8 cellular contexts compared by ENCODE assay signal in the genomic region with DNA sequence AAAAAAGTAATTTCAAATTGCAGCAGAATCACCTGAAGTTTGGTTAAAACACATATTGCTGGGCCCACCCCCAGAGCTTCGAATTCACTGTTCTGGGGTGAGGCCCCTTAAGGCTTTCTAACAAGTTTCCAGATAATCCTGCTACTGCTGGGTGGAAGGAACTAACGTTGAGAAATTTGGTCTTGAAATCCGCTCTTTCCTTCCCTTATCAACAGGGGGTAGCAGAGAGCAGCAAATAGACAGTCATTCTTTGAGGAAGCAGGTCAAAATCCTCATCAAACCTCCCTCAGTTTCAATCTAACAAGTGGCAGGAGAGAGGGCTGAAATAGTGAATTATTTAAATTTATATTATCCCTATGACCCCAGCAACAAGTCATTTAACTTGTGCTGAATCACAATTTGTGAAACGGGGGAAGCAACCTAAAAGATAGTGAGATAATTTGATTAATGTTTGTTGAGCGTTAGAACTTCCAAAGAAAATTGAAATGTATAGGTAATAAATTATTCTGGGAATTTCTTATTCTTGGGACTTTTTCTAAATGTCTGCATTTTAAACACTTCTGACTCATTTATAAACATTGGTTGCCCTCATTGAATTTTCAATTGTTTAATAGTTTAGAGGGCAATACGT. TPM values are rescaled to one million over a fixed set of nuclear protein-coding genes. Genes with fewer than 3 reads are reported as not detected.
A peak's percentile ranks its signal among the peaks of the same experiment; 100 is the strongest.
DNase-seq lines count a peak whose midpoint lies in the region; ATAC-seq, FAIRE-seq and TF ChIP-seq lines count a peak whose summit lies in the region.

No MANE protein-coding gene starts in this region.

- H3K4me1 ChIP-seq in fibroblast of lung (ENCODE audit: control insufficient read depth, extremely low read depth, insufficient read depth, low read length) (no peaks in the 10 kb centered on the region), neural progenitor cell (no peaks in the 10 kb centered on the region), aorta (ENCODE audit: control insufficient read depth in 1 of 2, insufficient read depth in 2 of 2, low read length in 2 of 2) (no peaks in the 10 kb centered on the region)

- no peak overlapping the region for H3K27ac Mint-ChIP-seq in T-helper 2 cell treated with Interferon-gamma antibody and Interleukin-4, amounts not matched to agents 5 μg/mL and 100 μg/mL, for 36 hours
- no peak overlapping the region for H3K27ac Mint-ChIP-seq in neural progenitor cell

- FAIRE-seq in D721Med (lab: Jason Lieb, UNC): no peak

- H3K79me2 ChIP-seq in fibroblast of lung (ENCODE audit: control insufficient read depth, insufficient read depth, low read length): no peaks in the 10 kb centered on the region
- no peaks in the 10 kb centered on the region for H3K79me2 ChIP-seq in neural progenitor cell (ENCODE audit: low read depth)

- H4K20me1 ChIP-seq in fibroblast of lung (ENCODE audit: control insufficient read depth, extremely low read depth, insufficient read depth, low read length) (no peaks in the 10 kb centered on the region), neural progenitor cell (ENCODE audit: low read depth) (no peaks in the 10 kb centered on the region)

- H3K27me3 ChIP-seq in fibroblast of lung (ENCODE audit: control insufficient read depth, insufficient read depth, low read length): no peaks in the 10 kb centered on the region
- no peaks in the 10 kb centered on the region for H3K27me3 ChIP-seq in neural progenitor cell
- no peaks in the 10 kb centered on the region for H3K27me3 ChIP-seq in aorta (ENCODE audit: control insufficient read depth in 1 of 2, insufficient read depth in 2 of 2, low read length in 1 of 2)

- H3K36me3 Mint-ChIP-seq in T-helper 2 cell treated with Interferon-gamma antibody and Interleukin-4, amounts not matched to agents 5 μg/mL and 100 μg/mL, for 36 hours (ENCODE audit: low read depth): no peaks in the 10 kb centered on the region
- H3K36me3 Mint-ChIP-seq in neural progenitor cell: no peaks in the 10 kb centered on the region

- no peaks in the 10 kb centered on the region for H3K27me3 Mint-ChIP-seq in T-helper 2 cell treated with Interferon-gamma antibody and Interleukin-4, amounts not matched to agents 5 μg/mL and 100 μg/mL, for 36 hours (ENCODE audit: low read depth)
- H3K27me3 Mint-ChIP-seq in neural progenitor cell (ENCODE audit: insufficient read depth, low read depth): peaks cover 7% of the 10 kb centered on the region

- intact Hi-C loops in aorta (cut with DNase I): no loop called here

- no peak overlapping the region for H3K4me3 ChIP-seq in fibroblast of lung (replicated peaks in 1 of 4; ENCODE audit: control extremely low read depth in 1 of 4, insufficient read depth in 1 of 4, low read depth in 3 of 4, low read length in 4 of 4)
- H3K4me3 ChIP-seq in neural progenitor cell: no peak overlapping the region
- H3K4me3 ChIP-seq in aorta (ENCODE audit: low read length in 2 of 2): no peak overlapping the region

- WGBS in aorta, 2 donors: 38 to 43% methylated on average over 6 of the region's 6 CpGs

- H3K4me1 Mint-ChIP-seq in T-helper 2 cell treated with Interferon-gamma antibody and Interleukin-4, amounts not matched to agents 5 μg/mL and 100 μg/mL, for 36 hours (ENCODE audit: low read depth): peaks cover 23% of the 10 kb centered on the region
- peaks cover 2% of the 10 kb centered on the region for H3K4me1 Mint-ChIP-seq in neural progenitor cell

- TF ChIP-seq CTCF in D721Med (IDR thresholded peaks at IDR 0.05; ENCODE audit: insufficient read depth, missing control alignments) (peak; percentile 96), fibroblast of lung (conservative IDR thresholded peaks at IDR 0.05 in 1 of 2, IDR thresholded peaks at IDR 0.05 in 1 of 2; ENCODE audit: low read depth in 1 of 2, low read length in 2 of 2) (peak; percentile 92 to 94), neural progenitor cell (IDR thresholded peaks at IDR 0.05) (peak; percentile 81)

- H3K4me2 ChIP-seq in fibroblast of lung (ENCODE audit: extremely low read depth, insufficient read depth, low read length) (no peak overlapping the region), neural progenitor cell (no peak overlapping the region)

- ATAC-seq in GM21723 (IDR thresholded peaks at IDR 0.05; ENCODE audit: unreplicated experiment) (peak; percentile 54), aorta (ENCODE audit: low FRiP score) (no peak), HG02798 (IDR thresholded peaks at IDR 0.05; ENCODE audit: poor library complexity, unreplicated experiment) (no peak)

- no peak overlapping the region for H2AFZ ChIP-seq in fibroblast of lung (ENCODE audit: low read length)
- peak overlapping the region; percentile 13 for H2AFZ ChIP-seq in neural progenitor cell (replicated peaks)

- no peaks in the 10 kb centered on the region for H3K36me3 ChIP-seq in fibroblast of lung (ENCODE audit: control insufficient read depth, insufficient read depth, low read length)
- no peaks in the 10 kb centered on the region for H3K36me3 ChIP-seq in neural progenitor cell
- no peaks in the 10 kb centered on the region for H3K36me3 ChIP-seq in aorta (ENCODE audit: control insufficient read depth in 1 of 2, insufficient read depth in 2 of 2, low read length in 1 of 2)

- H3F3A ChIP-seq in neural progenitor cell (ENCODE audit: low read depth): peaks cover 4% of the 10 kb centered on the region

- H3K27ac ChIP-seq in fibroblast of lung (ENCODE audit: insufficient read depth, low read length) (no peak overlapping the region), neural progenitor cell (no peak overlapping the region), aorta (ENCODE audit: low read depth in 1 of 2, low read length in 2 of 2) (no peak overlapping the region)

- H3K9me3 ChIP-seq in fibroblast of lung (ENCODE audit: control insufficient read depth, insufficient read depth, low read depth, low read length) (no peaks in the 10 kb centered on the region), neural progenitor cell (ENCODE audit: low read depth) (no peaks in the 10 kb centered on the region), aorta (ENCODE audit: control insufficient read depth, low read length) (no peaks in the 10 kb centered on the region)

- H3K9ac ChIP-seq in fibroblast of lung (ENCODE audit: insufficient read depth, low read length): no peak overlapping the region
- no peak overlapping the region for H3K9ac ChIP-seq in neural progenitor cell

- no peaks in the 10 kb centered on the region for H3K9me3 Mint-ChIP-seq in T-helper 2 cell treated with Interferon-gamma antibody and Interleukin-4, amounts not matched to agents 5 μg/mL and 100 μg/mL, for 36 hours
- no peaks in the 10 kb centered on the region for H3K9me3 Mint-ChIP-seq in neural progenitor cell

- DNase-seq in D721Med (ENCODE audit: insufficient read length, low spot score) (no peak), NCI-H1694 treated with DMSO at 0.1 percent for 48 hours (lab: John Stamatoyannopoulos, UW) (peak; percentile 73), fibroblast of lung (ENCODE audit: low read depth in 2 of 2) (peak; percentile 52 to 80), neural progenitor cell (ENCODE audit: low spot score) (peak; percentile 75), aorta (no peak)
- DNase-seq in T-helper 2 cell treated with Interferon-gamma antibody and Interleukin-4, amounts not matched to agents 5 μg/mL and 100 μg/mL, for 36 hours (ENCODE audit: low spot score): peak; percentile 25

- H3K4me3 Mint-ChIP-seq in T-helper 2 cell treated with Interferon-gamma antibody and Interleukin-4, amounts not matched to agents 5 μg/mL and 100 μg/mL, for 36 hours: no peak overlapping the region
- no peak overlapping the region for H3K4me3 Mint-ChIP-seq in neural progenitor cell

RNA-seq across cellular contexts. Expression of gene MALSU1, which starts 21.7 kb away (rescaled TPM):
- total RNA-seq in fibroblast of lung (77.6 and 85.0 TPM in 2 replicates), neural progenitor cell (ENCODE audit: low replicate concordance) (48.7 and 58.1 TPM in 2 replicates), aorta (10 to 100 TPM; 32.1 to 43.4 TPM)
- polyA plus RNA-seq in fibroblast of lung (54.8 and 73.2 TPM in 2 replicates), aorta (10 to 100 TPM; 26.4 to 41.5 TPM)
- polyA plus RNA-seq in fibroblast of lung (2012): 82.9 and 96.7 TPM in 2 replicates
- polyA minus RNA-seq in fibroblast of lung (ENCODE audit: low replicate concordance): 4.6 and 16.1 TPM in 2 replicates

RNA-seq across cellular contexts. Expression of gene GPNMB, which starts 30.9 kb away (rescaled TPM):
- 177 and 182 TPM in 2 replicates for total RNA-seq in fibroblast of lung
- polyA plus RNA-seq in fibroblast of lung: 114 and 242 TPM in 2 replicates
- polyA plus RNA-seq in fibroblast of lung (2012): 57.6 and 118 TPM in 2 replicates
- polyA minus RNA-seq in fibroblast of lung (ENCODE audit: low replicate concordance): 8.2 and 54.1 TPM in 2 replicates
- 0.99 TPM in 1 of 2 replicates, not detected in the other for total RNA-seq in neural progenitor cell (ENCODE audit: low replicate concordance)
- 100 to 1,000 TPM; 129 to 209 TPM for total RNA-seq in aorta
- polyA plus RNA-seq in aorta: 100 to 1,000 TPM in 1 of 2 donors, 10 to 100 TPM in 1; 60.2 to 175 TPM

Comparison
In these comparisons a context has a peak if more than half of its experiments do, and no peak if none do; other contexts are left out.
1. DNase-seq: peak in NCI-H1694 treated with DMSO at 0.1 percent for 48 hours (single experiment), T-helper 2 cell treated with Interferon-gamma antibody and Interleukin-4, amounts not matched to agents 5 μg/mL and 100 μg/mL, for 36 hours (single experiment), fibroblast of lung (2 of 2) and neural progenitor cell (single experiment); none in D721Med (single experiment) and aorta (0 of 2).
2. RNA of gene GPNMB, which starts 30.9 kb away (total RNA-seq): 129 to 209 TPM in aorta and 177 to 182 TPM in fibroblast of lung; 0.99 TPM in neural progenitor cell; every median in the first group is over 10 times any median in the second.
3. Peak in every context shown above with its lines, with median percentiles within 50 percentile points of each other: CTCF ChIP-seq.